8 cellular contexts compared by ENCODE assay signal in the genomic region with DNA sequence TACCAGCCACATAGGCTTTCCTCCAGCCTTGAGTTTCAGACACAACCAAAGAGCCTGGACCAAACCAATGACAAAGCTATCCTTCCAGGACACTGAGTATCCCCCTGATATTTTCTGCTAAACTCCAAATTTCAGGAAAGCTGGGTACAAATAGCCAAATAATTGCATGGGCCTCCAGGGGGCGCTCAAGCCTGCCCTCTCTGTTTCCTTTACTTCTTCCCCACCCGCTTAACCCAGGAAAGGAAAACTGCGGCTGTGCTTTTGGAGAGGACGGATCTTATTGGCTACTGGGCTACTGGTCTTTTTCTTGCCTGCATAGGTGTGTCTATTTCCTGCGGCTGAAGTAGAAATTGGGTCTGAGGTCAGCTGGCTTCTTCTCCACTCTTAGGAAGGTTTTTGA. TPM values are rescaled to one million over a fixed set of nuclear protein-coding genes. Genes with fewer than 3 reads are reported as not detected.
DNase-seq lines count a peak whose midpoint lies in the region; ATAC-seq and TF ChIP-seq lines count a peak whose summit lies in the region.

No MANE protein-coding gene starts in this region.

- H3K27me3 Mint-ChIP-seq in neural crest cell (ENCODE audit: low read depth), result peaks cover 15% of the 10 kb centered on the region

- no peak overlapping the region for H3K27ac Mint-ChIP-seq in neural crest cell (ENCODE audit: unreplicated experiment)

- peak; percentile 95 for TF ChIP-seq CTCF in OCI-LY1 (IDR thresholded peaks at IDR 0.05; ENCODE audit: low read length)
- peak; percentile 82 to 92 for TF ChIP-seq CTCF in fibroblast of lung (conservative IDR thresholded peaks at IDR 0.05 in 1 of 2, IDR thresholded peaks at IDR 0.05 in 1 of 2; ENCODE audit: low read depth in 1 of 2, low read length in 2 of 2)
- TF ChIP-seq CTCF in neural crest cell (conservative IDR thresholded peaks at IDR 0.05), result peak; percentile 70

- no peak for ATAC-seq in HG03045 (IDR thresholded peaks at IDR 0.05; ENCODE audit: unreplicated experiment)

- no peaks in the 10 kb centered on the region for H3F3A ChIP-seq in OCI-LY1 (ENCODE audit: insufficient read depth, low read length)

- H3K9ac ChIP-seq in OCI-LY1 (ENCODE audit: low read length) (no peak overlapping the region), fibroblast of lung (ENCODE audit: insufficient read depth, low read length) (no peak overlapping the region)

- no peaks in the 10 kb centered on the region; the same call in 1 of the 2 replicates for H3K36me3 ChIP-seq in OCI-LY1 (ENCODE audit: insufficient read depth, low read length)
- no peaks in the 10 kb centered on the region for H3K36me3 ChIP-seq in fibroblast of lung (ENCODE audit: control insufficient read depth, insufficient read depth, low read length)

- H3K79me2 ChIP-seq in OCI-LY1 (ENCODE audit: insufficient read depth, low read length) (no peaks in the 10 kb centered on the region), fibroblast of lung (ENCODE audit: control insufficient read depth, insufficient read depth, low read length) (no peaks in the 10 kb centered on the region)

- H3K36me3 Mint-ChIP-seq in neural crest cell (ENCODE audit: low read depth), result peaks cover 9% of the 10 kb centered on the region

- H3K4me1 ChIP-seq in OCI-LY1 (ENCODE audit: insufficient read depth, low read length, severe bottlenecking) (no peaks in the 10 kb centered on the region), fibroblast of lung (ENCODE audit: control insufficient read depth, extremely low read depth, insufficient read depth, low read length) (no peaks in the 10 kb centered on the region)

- H3K27ac ChIP-seq in OCI-LY1 (ENCODE audit: low read depth, low read length, poor library complexity, severe bottlenecking), result no peak overlapping the region
- H3K27ac ChIP-seq in fibroblast of lung (ENCODE audit: insufficient read depth, low read length), result no peak overlapping the region

- H3K4me3 ChIP-seq in OCI-LY1 (ENCODE audit: low read depth, low read length, poor library complexity, severe bottlenecking), result no peak overlapping the region
- H3K4me3 ChIP-seq in fibroblast of lung (replicated peaks in 1 of 4; ENCODE audit: control extremely low read depth in 1 of 4, insufficient read depth in 1 of 4, low read depth in 3 of 4, low read length in 4 of 4), result no peak overlapping the region

- peaks cover 6% of the 10 kb centered on the region; the same call in 1 of the 2 replicates for H3K27me3 ChIP-seq in OCI-LY1 (ENCODE audit: insufficient read depth, low read length)
- peaks cover 3% of the 10 kb centered on the region for H3K27me3 ChIP-seq in fibroblast of lung (ENCODE audit: control insufficient read depth, insufficient read depth, low read length)

- no peaks in the 10 kb centered on the region for H3K4me1 Mint-ChIP-seq in neural crest cell

- peaks cover 20% of the 10 kb centered on the region for H3K9me3 ChIP-seq in OCI-LY1 (ENCODE audit: low read length)
- H3K9me3 ChIP-seq in fibroblast of lung (ENCODE audit: control insufficient read depth, insufficient read depth, low read depth, low read length), result no peaks in the 10 kb centered on the region

- no peak overlapping the region for H3K4me2 ChIP-seq in OCI-LY1 (ENCODE audit: low read length)
- no peak overlapping the region for H3K4me2 ChIP-seq in fibroblast of lung (ENCODE audit: extremely low read depth, insufficient read depth, low read length)

- H2AFZ ChIP-seq in OCI-LY1 (ENCODE audit: low read length) (no peak overlapping the region), fibroblast of lung (ENCODE audit: low read length) (no peak overlapping the region)

- H3K9me2 ChIP-seq in OCI-LY1 (ENCODE audit: low read depth, low read length), result no peaks in the 10 kb centered on the region

- H3K9me3 Mint-ChIP-seq in neural crest cell, result peaks cover 18% of the 10 kb centered on the region

- peak; percentile 87 for DNase-seq in AG08395 (ENCODE audit: low spot score)
- DNase-seq in GM19238 (ENCODE audit: insufficient read length, low spot score), result peak; percentile 37
- DNase-seq in activated T-cell treated with anti-CD3 and anti-CD28 coated beads, Interleukin-2, amount 50 U/mL, for 1 hour, result peak; percentile 71
- DNase-seq in fibroblast of lung (ENCODE audit: low read depth in 2 of 2), result peak; percentile 31 to 64
- DNase-seq in neural crest cell (ENCODE audit: low read depth, low spot score), result peak; percentile 69
- DNase-seq in superior temporal gyrus (ENCODE audit: extremely low spot score), result peak; percentile 67

- no peak overlapping the region for H3K4me3 Mint-ChIP-seq in neural crest cell

- H4K20me1 ChIP-seq in OCI-LY1 (ENCODE audit: insufficient read depth, low read length), result no peaks in the 10 kb centered on the region
- H4K20me1 ChIP-seq in fibroblast of lung (ENCODE audit: control insufficient read depth, extremely low read depth, insufficient read depth, low read length), result no peaks in the 10 kb centered on the region

RNA-seq across cellular contexts. Expression of a gene that starts 30.1 kb away (rescaled TPM):
- total RNA-seq in fibroblast of lung, result not detected in 2 replicates
- 3.7 TPM in 1 of 2 replicates, not detected in the other for polyA plus RNA-seq in fibroblast of lung
- 4.4 TPM in 1 of 2 replicates, not detected in the other for polyA plus RNA-seq in fibroblast of lung (2012)
- 1.7 TPM in 1 of 2 replicates, not detected in the other for polyA minus RNA-seq in fibroblast of lung (ENCODE audit: low replicate concordance)
- not detected in 2 replicates for total RNA-seq in neural crest cell

RNA-seq across cellular contexts. Expression of a gene that starts 30.2 kb away (rescaled TPM):
- total RNA-seq in fibroblast of lung, result not detected in 2 replicates
- polyA plus RNA-seq in fibroblast of lung, result 1.3 TPM in 1 of 2 replicates, not detected in the other
- 2.6 TPM in 1 of 2 replicates, not detected in the other for polyA plus RNA-seq in fibroblast of lung (2012)
- polyA minus RNA-seq in fibroblast of lung (ENCODE audit: low replicate concordance), result 3.8 TPM in 1 of 2 replicates, not detected in the other
- total RNA-seq in neural crest cell, result 0.64 and 1.0 TPM in 2 replicates

RNA-seq across cellular contexts. Expression of a gene that starts 47.7 kb away (rescaled TPM):
- total RNA-seq in fibroblast of lung (under 0.01 TPM in 1 of 2 replicates, not detected in the other), neural crest cell (0.02 TPM in 1 of 2 replicates, not detected in the other)
- 0.01 and 0.02 TPM in 2 replicates for polyA plus RNA-seq in fibroblast of lung
- not detected in 2 replicates for polyA plus RNA-seq in fibroblast of lung (2012)
- polyA minus RNA-seq in fibroblast of lung (ENCODE audit: low replicate concordance), result not detected in 2 replicates

RNA-seq across cellular contexts. Expression of a gene that starts 50.3 kb away (rescaled TPM):
- total RNA-seq in fibroblast of lung (under 0.01 and 0.17 TPM in 2 replicates), neural crest cell (not detected in 2 replicates)
- polyA plus RNA-seq in fibroblast of lung, result 0.03 and 0.14 TPM in 2 replicates
- polyA plus RNA-seq in fibroblast of lung (2012), result 0.16 TPM in 1 of 2 replicates, not detected in the other
- polyA minus RNA-seq in fibroblast of lung (ENCODE audit: low replicate concordance), result 0.20 TPM in 1 of 2 replicates, not detected in the other

Comparison
In these comparisons a context has a peak if more than half of its experiments do, and no peak if none do; other contexts are left out.
1. DNase-seq: peak in every context shown above with its lines; median percentile 87 in AG08395; 71 in activated T-cell treated with anti-CD3 and anti-CD28 coated beads, Interleukin-2, amount 50 U/mL, for 1 hour; 69 in neural crest cell; 67 in superior temporal gyrus; 48 in fibroblast of lung; 37 in GM19238.